ENCODE assay signal across 12 cellular contexts in genomic region chr4:10965196-10965595, GRCh38.
DNase-seq lines count a peak whose midpoint lies in the region.
"Had no signal": no experiment of that assay in that cellular context is flagged by ENCODE, and none has a peak within 500 bp of the region (broad histone marks: within the 10 kb centered on the region; RNA-seq: fewer than 3 reads in every experiment).

No MANE protein-coding gene starts in this region.

- H2AFZ ChIP-seq in neuronal stem cell (ENCODE audit: low read length): peak overlapping the region; percentile 70

- no peak overlapping the region for H3K4me2 ChIP-seq in neuronal stem cell (ENCODE audit: insufficient read depth, low read length, poor library complexity, severe bottlenecking)

- H3K36me3 ChIP-seq in neuronal stem cell (replicated peaks in 1 of 2; ENCODE audit: control insufficient read depth in 2 of 2, insufficient read depth in 2 of 2, low read length in 2 of 2): peaks cover 0 to 2% of the 10 kb centered on the region in 2 donors
- no peaks in the 10 kb centered on the region for H3K36me3 ChIP-seq in SJCRH30

- no peak overlapping the region for H3K14ac ChIP-seq in neuronal stem cell (ENCODE audit: low read length)

- H3K18ac ChIP-seq in neuronal stem cell (ENCODE audit: low read length): no peak overlapping the region

- H4K91ac ChIP-seq in neuronal stem cell (ENCODE audit: low read depth, low read length, poor library complexity): no peak overlapping the region

- no peaks in the 10 kb centered on the region for H3K27me3 ChIP-seq in neuronal stem cell (ENCODE audit: control insufficient read depth in 3 of 3, insufficient read depth in 3 of 3, low read depth in 1 of 3, low read length in 3 of 3)
- no peaks in the 10 kb centered on the region; the same call in 1 of the 2 replicates for H3K27me3 ChIP-seq in SJCRH30

- H2BK15ac ChIP-seq in neuronal stem cell (ENCODE audit: low read length): no peak overlapping the region

- no CpG with 5 or more reads among the region's 5 CpGs for WGBS in neuronal stem cell (ENCODE audit: extremely low coverage in 2 of 2, insufficient read length in 2 of 2, insufficient replicate concordance in 1 of 2), 2 donors

- peaks cover 0 to 8% of the 10 kb centered on the region in 2 donors for H3K9me3 ChIP-seq in neuronal stem cell (replicated peaks in 1 of 2; ENCODE audit: control insufficient read depth in 2 of 2, insufficient read depth in 1 of 2, low read depth in 1 of 2, low read length in 2 of 2)
- H3K9me3 ChIP-seq in SJCRH30 (replicated peaks): no peaks in the 10 kb centered on the region

- peak; percentile 3 for DNase-seq in ELR (ENCODE audit: low read depth)
- peak; percentile 19 for DNase-seq in NCI-H1694 (lab: John Stamatoyannopoulos, UW)
- DNase-seq in brain pericyte (ENCODE audit: low read depth, low spot score): peak; percentile 56
- no peak for DNase-seq in neuronal stem cell (ENCODE audit: low spot score)
- no peak for DNase-seq in SJCRH30
- no peak for DNase-seq in NCI-H2107 treated with DMSO at 0.1 percent for 48 hours (lab: John Stamatoyannopoulos, UW; ENCODE audit: unreplicated experiment)
- no peak for DNase-seq in stimulated activated naive CD4-positive, alpha-beta T cell treated with Interleukin-2 at 50 U/mL for 16 hours (lab: John Stamatoyannopoulos, UW)
- DNase-seq: CD8-positive, alpha-beta T cell; MM.1S; NCI-H2081; NCI-H510A had no signal

- H3K4me1 ChIP-seq in neuronal stem cell (ENCODE audit: control insufficient read depth in 2 of 2, insufficient read depth in 1 of 2, low read depth in 1 of 2, low read length in 2 of 2) (peaks cover 5 to 12% of the 10 kb centered on the region in 2 donors), SJCRH30 (no peaks in the 10 kb centered on the region)

- H2BK5ac ChIP-seq in neuronal stem cell (ENCODE audit: low read length): no peak overlapping the region

- H2AK5ac ChIP-seq in neuronal stem cell (ENCODE audit: low read depth, low read length): no peak overlapping the region

- H3K9ac ChIP-seq in neuronal stem cell (ENCODE audit: low read depth, low read length, poor library complexity): no peak overlapping the region

- no peak overlapping the region for H3K23ac ChIP-seq in neuronal stem cell (ENCODE audit: low read depth, low read length, poor library complexity)

- H2BK120ac ChIP-seq in neuronal stem cell (ENCODE audit: low read depth, low read length): no peak overlapping the region

- no peak overlapping the region for H4K8ac ChIP-seq in neuronal stem cell (ENCODE audit: low read depth, low read length)

- no peak overlapping the region for H2BK12ac ChIP-seq in neuronal stem cell (ENCODE audit: low read length)

- H3K27ac ChIP-seq in neuronal stem cell (replicated peaks; ENCODE audit: low read length): no peak overlapping the region
- H3K27ac ChIP-seq in SJCRH30: no peak overlapping the region
- H3K27ac ChIP-seq: RWPE1 had no signal

- no peaks in the 10 kb centered on the region for H3K79me1 ChIP-seq in neuronal stem cell (ENCODE audit: low read depth, low read length)

- no peak overlapping the region for H3K4ac ChIP-seq in neuronal stem cell (ENCODE audit: low read length)

- H3K4me3 ChIP-seq in neuronal stem cell (ENCODE audit: low read length in 2 of 2): no peak overlapping the region
- H3K4me3 ChIP-seq in SJCRH30: no peak overlapping the region

Comparison
In these comparisons a context has a peak if more than half of its experiments do, and no peak if none do; other contexts are left out.
1. DNase-seq: peak in ELR (single experiment), NCI-H1694 (single experiment) and brain pericyte (single experiment); none in neuronal stem cell (single experiment), SJCRH30 (0 of 2), NCI-H2107 treated with DMSO at 0.1 percent for 48 hours (single experiment) and stimulated activated naive CD4-positive, alpha-beta T cell treated with Interleukin-2 at 50 U/mL for 16 hours (single experiment).